Comparison of ENCODE assay signal across 1 cellular context in the genomic region with DNA sequence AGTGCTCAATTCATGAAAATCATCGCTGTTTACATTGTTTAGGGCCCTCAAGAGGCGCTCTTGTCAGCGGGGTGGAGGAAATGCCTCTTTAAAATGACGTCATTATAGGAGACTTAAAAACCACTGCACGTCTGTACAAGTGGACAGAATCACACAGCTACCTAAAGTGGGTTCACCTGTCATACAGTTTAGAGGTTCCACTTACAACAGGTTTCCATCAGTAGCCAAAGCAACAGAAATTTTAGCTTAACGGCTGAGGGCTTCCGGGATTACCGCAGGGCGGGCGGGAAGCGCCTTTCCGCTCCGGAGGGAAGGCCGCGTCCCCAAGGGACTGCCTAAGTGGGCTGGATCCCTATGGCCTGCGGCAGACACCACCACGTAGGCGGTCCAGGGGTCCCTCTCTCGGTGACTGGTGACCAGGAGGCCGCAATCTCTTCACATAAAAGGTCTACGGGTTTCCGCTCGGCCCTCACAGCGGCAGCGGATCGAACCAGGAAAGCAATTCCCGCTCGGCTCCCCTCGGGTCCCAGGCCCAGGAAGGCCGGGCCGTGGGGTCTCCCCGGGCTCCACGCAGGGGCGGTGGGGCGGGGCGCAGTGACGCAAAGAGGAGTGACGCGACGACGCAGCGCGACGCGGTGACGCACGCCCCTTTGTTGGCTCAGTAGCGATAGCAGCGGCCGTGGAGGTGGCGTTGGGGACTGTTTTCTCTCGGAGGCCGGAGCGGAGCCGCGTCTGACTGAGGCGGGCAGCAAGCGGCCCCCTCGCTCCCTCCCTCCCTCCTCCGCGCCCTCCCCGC.
TF ChIP-seq lines count a peak whose summit lies in the region.

A gene with protein sequence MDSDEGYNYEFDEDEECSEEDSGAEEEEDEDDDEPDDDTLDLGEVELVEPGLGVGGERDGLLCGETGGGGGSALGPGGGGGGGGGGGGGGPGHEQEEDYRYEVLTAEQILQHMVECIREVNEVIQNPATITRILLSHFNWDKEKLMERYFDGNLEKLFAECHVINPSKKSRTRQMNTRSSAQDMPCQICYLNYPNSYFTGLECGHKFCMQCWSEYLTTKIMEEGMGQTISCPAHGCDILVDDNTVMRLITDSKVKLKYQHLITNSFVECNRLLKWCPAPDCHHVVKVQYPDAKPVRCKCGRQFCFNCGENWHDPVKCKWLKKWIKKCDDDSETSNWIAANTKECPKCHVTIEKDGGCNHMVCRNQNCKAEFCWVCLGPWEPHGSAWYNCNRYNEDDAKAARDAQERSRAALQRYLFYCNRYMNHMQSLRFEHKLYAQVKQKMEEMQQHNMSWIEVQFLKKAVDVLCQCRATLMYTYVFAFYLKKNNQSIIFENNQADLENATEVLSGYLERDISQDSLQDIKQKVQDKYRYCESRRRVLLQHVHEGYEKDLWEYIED (plus strand): TSS at position 661 of the 796 bp plus-strand sequence. CDS start 310 bp downstream, outside the sequence.

TF ChIP-seq in H1, 55 proteins besides CTCF, POLR2A, EP300 and RAD21:
- TF ChIP-seq SIX5 (IDR thresholded peaks at IDR 0.05; ENCODE audit: low read depth, low read length) (no peak), BACH1 (IDR thresholded peaks at IDR 0.05; ENCODE audit: low read length) (0 out of 2 replicates have a peak, but pooled peaks have one; percentile 4), FOSL1 (IDR thresholded peaks at IDR 0.05; ENCODE audit: insufficient read depth, low read depth, low read length) (no peak), POU5F1 (IDR thresholded peaks at IDR 0.05; ENCODE audit: low read depth, low read length) (no peak), ASH2L (IDR thresholded peaks at IDR 0.05; ENCODE audit: low read length) (peak; percentile 90), KDM5A (IDR thresholded peaks at IDR 0.05; ENCODE audit: low read length) (peak; percentile 21; the same call in 1 of the 2 replicates), CEBPB (IDR thresholded peaks at IDR 0.05; ENCODE audit: low read depth, low read length) (no peak), GABPA (IDR thresholded peaks at IDR 0.05; ENCODE audit: borderline replicate concordance, insufficient read depth, low read length) (no peak), JUND (IDR thresholded peaks at IDR 0.05; ENCODE audit: low read length) (peak; percentile 98), CREB1 (IDR thresholded peaks at IDR 0.05) (peak; percentile 98), JUN (IDR thresholded peaks at IDR 0.05; ENCODE audit: low read depth, low read length) (peak; percentile 75), SRF (IDR thresholded peaks at IDR 0.05; ENCODE audit: low read depth, low read length) (no peak), YY1 (IDR thresholded peaks at IDR 0.05; ENCODE audit: low read depth, low read length) (no peak), CTBP2 (IDR thresholded peaks at IDR 0.05; ENCODE audit: borderline replicate concordance, insufficient read depth, insufficient read length, low read length) (no peak), CHD2 (IDR thresholded peaks at IDR 0.05; ENCODE audit: low read length) (no peak), TAF1 (IDR thresholded peaks at IDR 0.05; ENCODE audit: low read depth, low read length) (peak; percentile 97), BCL11A (IDR thresholded peaks at IDR 0.05; ENCODE audit: low read depth in 2 of 2, low read length in 2 of 2) (no peak), MAFK (IDR thresholded peaks at IDR 0.05; ENCODE audit: low read depth, low read length) (no peak), SIN3A (conservative IDR thresholded peaks at IDR 0.05 in 1 of 2, IDR thresholded peaks at IDR 0.05 in 1 of 2; ENCODE audit: low read depth in 1 of 2, low read length in 2 of 2) (peak in 1 of 2 experiments; percentile 57; a peak in 2 of 4 replicates), NANOG (IDR thresholded peaks at IDR 0.05; ENCODE audit: insufficient read depth, low read depth, low read length, poor library complexity, severe bottlenecking) (no peak), BRCA1 (IDR thresholded peaks at IDR 0.05; ENCODE audit: low read depth, low read length) (no peak), ZNF274 (IDR thresholded peaks at IDR 0.05; ENCODE audit: borderline replicate concordance, extremely low read depth, low read length) (no peak), PHF8 (conservative IDR thresholded peaks at IDR 0.05; ENCODE audit: low read depth, low read length) (peak; percentile 99), HDAC2 (IDR thresholded peaks at IDR 0.05; ENCODE audit: borderline replicate concordance in 1 of 2, low read depth in 2 of 2, low read length in 2 of 2) (no peak), SIRT6 (IDR thresholded peaks at IDR 0.05; ENCODE audit: low read length) (no peak), CBX8 (IDR thresholded peaks at IDR 0.05; ENCODE audit: borderline replicate concordance, low read depth, low read length) (no peak), EGR1 (IDR thresholded peaks at IDR 0.05; ENCODE audit: borderline replicate concordance, low read depth, low read length) (peak; percentile 44; the same call in 1 of the 2 replicates), RXRA (IDR thresholded peaks at IDR 0.05; ENCODE audit: insufficient read depth, low read depth, low read length) (no peak), GTF2F1 (IDR thresholded peaks at IDR 0.05; ENCODE audit: borderline replicate concordance, low read depth, low read length) (peak; percentile 86), SAP30 (IDR thresholded peaks at IDR 0.05; ENCODE audit: insufficient read depth, insufficient replicate concordance, low read length) (peak; percentile 66), POLR2AphosphoS5 (IDR thresholded peaks at IDR 0.05; ENCODE audit: low read depth, low read length) (peak; percentile 98), TBP (IDR thresholded peaks at IDR 0.05; ENCODE audit: low read depth, low read length) (peak; percentile 92; the same call in 1 of the 2 replicates), HDAC6 (IDR thresholded peaks at IDR 0.05; ENCODE audit: low read depth, low read length) (no peak), KDM4A (IDR thresholded peaks at IDR 0.05; ENCODE audit: low read depth, low read length, severe bottlenecking) (peak; percentile 27), TCF12 (IDR thresholded peaks at IDR 0.05; ENCODE audit: low read depth, low read length) (no peak)
- TF ChIP-seq, protein P1, sequence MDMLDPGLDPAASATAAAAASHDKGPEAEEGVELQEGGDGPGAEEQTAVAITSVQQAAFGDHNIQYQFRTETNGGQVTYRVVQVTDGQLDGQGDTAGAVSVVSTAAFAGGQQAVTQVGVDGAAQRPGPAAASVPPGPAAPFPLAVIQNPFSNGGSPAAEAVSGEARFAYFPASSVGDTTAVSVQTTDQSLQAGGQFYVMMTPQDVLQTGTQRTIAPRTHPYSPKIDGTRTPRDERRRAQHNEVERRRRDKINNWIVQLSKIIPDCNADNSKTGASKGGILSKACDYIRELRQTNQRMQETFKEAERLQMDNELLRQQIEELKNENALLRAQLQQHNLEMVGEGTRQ (IDR thresholded peaks at IDR 0.05; ENCODE audit: low read length), result no peak
- TF ChIP-seq, protein P2, sequence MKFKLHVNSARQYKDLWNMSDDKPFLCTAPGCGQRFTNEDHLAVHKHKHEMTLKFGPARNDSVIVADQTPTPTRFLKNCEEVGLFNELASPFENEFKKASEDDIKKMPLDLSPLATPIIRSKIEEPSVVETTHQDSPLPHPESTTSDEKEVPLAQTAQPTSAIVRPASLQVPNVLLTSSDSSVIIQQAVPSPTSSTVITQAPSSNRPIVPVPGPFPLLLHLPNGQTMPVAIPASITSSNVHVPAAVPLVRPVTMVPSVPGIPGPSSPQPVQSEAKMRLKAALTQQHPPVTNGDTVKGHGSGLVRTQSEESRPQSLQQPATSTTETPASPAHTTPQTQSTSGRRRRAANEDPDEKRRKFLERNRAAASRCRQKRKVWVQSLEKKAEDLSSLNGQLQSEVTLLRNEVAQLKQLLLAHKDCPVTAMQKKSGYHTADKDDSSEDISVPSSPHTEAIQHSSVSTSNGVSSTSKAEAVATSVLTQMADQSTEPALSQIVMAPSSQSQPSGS (IDR thresholded peaks at IDR 0.05; ENCODE audit: low read length), result peak; percentile 97
- TF ChIP-seq, protein P3, sequence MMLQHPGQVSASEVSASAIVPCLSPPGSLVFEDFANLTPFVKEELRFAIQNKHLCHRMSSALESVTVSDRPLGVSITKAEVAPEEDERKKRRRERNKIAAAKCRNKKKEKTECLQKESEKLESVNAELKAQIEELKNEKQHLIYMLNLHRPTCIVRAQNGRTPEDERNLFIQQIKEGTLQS (IDR thresholded peaks at IDR 0.05; ENCODE audit: insufficient read depth, low read depth, low read length), result no peak
- TF ChIP-seq, protein P4, sequence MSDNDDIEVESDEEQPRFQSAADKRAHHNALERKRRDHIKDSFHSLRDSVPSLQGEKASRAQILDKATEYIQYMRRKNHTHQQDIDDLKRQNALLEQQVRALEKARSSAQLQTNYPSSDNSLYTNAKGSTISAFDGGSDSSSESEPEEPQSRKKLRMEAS (IDR thresholded peaks at IDR 0.05), result no peak; the same call in 1 of the 2 replicates
